ENCODE assay signal across 1 cellular context in genomic region chr10:121213436-121213835, GRCh38.
TF ChIP-seq lines count a peak whose summit lies in the region.

No MANE protein-coding gene starts in this region.

TF ChIP-seq in K562, 482 proteins besides CTCF, POLR2A, EP300 and RAD21 (continued from another document and continues in another):
- TF ChIP-seq ZNF592 (IDR thresholded peaks at IDR 0.05) (no peak), FOSL1 (tag; conservative IDR thresholded peaks at IDR 0.05) (no peak), TFAP4 (CRISPR knock-in tag; IDR thresholded peaks at IDR 0.05; ENCODE audit: borderline replicate concordance) (no peak), MIER1 (IDR thresholded peaks at IDR 0.05; ENCODE audit: low read depth) (no peak), MAFK (IDR thresholded peaks at IDR 0.05; ENCODE audit: low read length) (peak; percentile 85), PBX2 (CRISPR knock-in tag; IDR thresholded peaks at IDR 0.05; ENCODE audit: low read depth) (no peak), PBX2 (tag; conservative IDR thresholded peaks at IDR 0.05; ENCODE audit: low read depth) (no peak), TAF7 (tag; IDR thresholded peaks at IDR 0.05) (no peak), CHD7 (IDR thresholded peaks at IDR 0.05; ENCODE audit: low read depth, low read length) (no peak), ZNF696 (CRISPR knock-in tag; conservative IDR thresholded peaks at IDR 0.05) (no peak), JUN (IDR thresholded peaks at IDR 0.05; ENCODE audit: borderline replicate concordance, low read depth, low read length) (no peak), JUN (CRISPR knock-in tag; IDR thresholded peaks at IDR 0.05; ENCODE audit: borderline replicate concordance) (no peak), NRF1 (conservative IDR thresholded peaks at IDR 0.05 in 1 of 2, IDR thresholded peaks at IDR 0.05 in 1 of 2) (no peak), EP400 (IDR thresholded peaks at IDR 0.05) (no peak), AFF4 (CRISPR knock-in tag; IDR thresholded peaks at IDR 0.05) (no peak), NCOA1 (IDR thresholded peaks at IDR 0.05; ENCODE audit: low read depth) (no peak), SIRT6 (IDR thresholded peaks at IDR 0.05; ENCODE audit: low read depth, low read length) (no peak), PHTF2 (CRISPR knock-in tag; IDR thresholded peaks at IDR 0.05) (no peak), E2F5 (CRISPR knock-in tag; IDR thresholded peaks at IDR 0.05) (no peak), AFF1 (IDR thresholded peaks at IDR 0.05; ENCODE audit: low read depth in 1 of 2, partially characterized antibody in 2 of 2) (no peak), NCOA2 (IDR thresholded peaks at IDR 0.05; ENCODE audit: partially characterized antibody in 2 of 2) (no peak)
